Comparison of ENCODE assay signal across 21 cellular contexts in genomic region chrX:109660756-109661155, GRCh38. TPM values are rescaled to one million over a fixed set of nuclear protein-coding genes. Genes with fewer than 3 reads are reported as not detected.
"Had no signal": no experiment of that assay in that cellular context is flagged by ENCODE, and none has a peak within 500 bp of the region (broad histone marks: within the 10 kb centered on the region; RNA-seq: fewer than 3 reads in every experiment).

No MANE protein-coding gene starts in this region.

- H3K27me3 Mint-ChIP-seq: activated CD4-positive, alpha-beta T cell treated with anti-CD3 and anti-CD28 coated beads, Interleukin-2, amount 10 ng/mL, durations not matched to agents 7 days and 5 days; activated naive CD8-positive, alpha-beta T cell treated with anti-CD3 and anti-CD28 coated beads, Interleukin-2, amount 50 U/mL, for 24 hours had no signal

- H3K9me3 Mint-ChIP-seq: activated CD4-positive, alpha-beta T cell treated with anti-CD3 and anti-CD28 coated beads, Interleukin-2, amount 10 ng/mL, durations not matched to agents 7 days and 5 days had no signal

- DNase-seq: activated CD4-positive, alpha-beta T cell treated with anti-CD3 and anti-CD28 coated beads, Interleukin-2, amount 10 ng/mL, durations not matched to agents 7 days and 5 days; activated CD8-positive, alpha-beta memory T cell treated with anti-CD3 and anti-CD28 coated beads for 24 hours; activated CD8-positive, alpha-beta memory T cell treated with anti-CD3 and anti-CD28 coated beads, Interleukin-2, amount 50 U/mL, for 48 hours; activated naive CD4-positive, alpha-beta T cell treated with Interleukin-2 at 50 U/mL for 16 hours; activated naive CD8-positive, alpha-beta T cell treated with anti-CD3 and anti-CD28 coated beads, Interleukin-2, amount 50 U/mL, for 24 hours; dorsolateral prefrontal cortex; hypothalamus; islet precursor cell; nucleus accumbens; posterior cingulate gyrus; stimulated activated CD4-positive, alpha-beta T cell treated with anti-CD3 and anti-CD28 coated beads, Interleukin-2, amount 100 ng/mL, for 24 hours; stimulated activated naive CD8-positive, alpha-beta T cell treated with anti-CD3 and anti-CD28 coated beads, Interleukin-15, Interleukin-2, amounts not matched to agents 100 U/mL and 50 U/mL, for 24 hours; T1000; uterus had no signal

- H3K4me1 Mint-ChIP-seq: activated CD4-positive, alpha-beta T cell treated with anti-CD3 and anti-CD28 coated beads, Interleukin-2, amount 10 ng/mL, durations not matched to agents 7 days and 5 days; activated naive CD8-positive, alpha-beta T cell treated with anti-CD3 and anti-CD28 coated beads, Interleukin-2, amount 50 U/mL, for 24 hours had no signal

- H3K27me3 ChIP-seq: cardiac muscle cell, uterus had no signal

- H3K4me3 Mint-ChIP-seq: activated CD4-positive, alpha-beta T cell treated with anti-CD3 and anti-CD28 coated beads, Interleukin-2, amount 10 ng/mL, durations not matched to agents 7 days and 5 days; activated naive CD8-positive, alpha-beta T cell treated with anti-CD3 and anti-CD28 coated beads, Interleukin-2, amount 50 U/mL, for 24 hours; natural killer cell treated with Interleukin-12 subunit alpha and Interleukin-12 subunit beta and Interleukin-15 and Interleukin-18, amount 100 ng/mL, for 72 hours had no signal

- H3K27ac ChIP-seq: cardiac muscle cell, dorsolateral prefrontal cortex, epithelial cell of prostate, tibial nerve, uterus had no signal

- H3K4me1 ChIP-seq: tibial nerve, uterus had no signal

- H3K9me3 ChIP-seq: tibial nerve, uterus had no signal

- H3K36me3 ChIP-seq: uterus had no signal

- H3K27ac Mint-ChIP-seq: activated CD4-positive, alpha-beta T cell treated with anti-CD3 and anti-CD28 coated beads, Interleukin-2, amount 10 ng/mL, durations not matched to agents 7 days and 5 days; activated naive CD8-positive, alpha-beta T cell treated with anti-CD3 and anti-CD28 coated beads, Interleukin-2, amount 50 U/mL, for 24 hours; natural killer cell treated with Interleukin-12 subunit alpha and Interleukin-12 subunit beta and Interleukin-15 and Interleukin-18, amount 100 ng/mL, for 72 hours had no signal

- FAIRE-seq: frontal cortex had no signal

- H3K4me3 ChIP-seq: cardiac muscle cell, dorsolateral prefrontal cortex, lung, tibial nerve, uterus had no signal

RNA-seq across cellular contexts. Expression of gene KCNE5, which starts 35.8 kb away (rescaled TPM):
- total RNA-seq: left lobe of liver had no signal
